8 cellular contexts compared by ENCODE assay signal in the genomic region with DNA sequence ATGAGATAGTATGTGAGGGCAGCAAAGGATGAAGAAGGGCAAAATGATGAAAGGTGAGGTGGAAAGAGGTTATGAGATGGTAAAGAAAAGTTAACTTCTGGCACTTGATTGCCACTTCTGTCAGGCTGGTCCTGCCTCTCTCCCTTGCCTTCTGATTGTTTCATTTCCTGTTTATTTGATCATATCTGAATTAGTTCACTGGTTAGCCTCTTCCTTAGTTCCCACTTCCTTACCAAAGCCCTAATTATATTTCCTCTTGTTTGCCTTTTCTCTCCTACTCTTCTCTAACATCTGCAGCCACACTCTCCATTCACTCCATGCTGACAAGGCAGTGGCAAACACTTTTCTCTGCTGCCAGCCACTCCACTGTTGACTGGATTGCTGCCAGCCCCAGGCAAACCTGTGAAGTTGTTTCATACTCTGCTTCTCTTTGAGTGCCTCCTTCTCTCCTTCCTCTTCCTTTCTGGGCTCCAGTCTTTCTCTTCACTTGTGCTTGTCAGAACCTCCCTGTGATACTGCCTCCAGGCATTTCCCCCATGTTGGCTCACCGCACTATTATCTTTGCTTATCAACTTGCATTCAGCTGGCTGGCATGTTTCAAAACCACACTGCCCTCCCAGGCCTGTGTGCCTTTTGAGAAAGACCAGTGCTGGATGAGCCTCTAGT. TPM values are rescaled to one million over a fixed set of nuclear protein-coding genes. Genes with fewer than 3 reads are reported as not detected.
DNase-seq lines count a peak whose midpoint lies in the region; ATAC-seq and TF ChIP-seq lines count a peak whose summit lies in the region.

No MANE protein-coding gene starts in this region.

- no peaks in the 10 kb centered on the region for H3K27me3 Mint-ChIP-seq in CD8-positive, alpha-beta T cell (ENCODE audit: low read depth)

- POLR2A ChIA-PET in CD8-positive, alpha-beta T cell (lab: Charles Lee), result interaction anchor here (1.7 to 3.4 kb wide), 2 partner anchors 11 to 16 kb away, joined by 11 to 15 read pairs; partner anchors contain the start of gene PIP4P1

- H3K36me3 ChIP-seq in CD8-positive, alpha-beta T cell (ENCODE audit: insufficient read depth, low read length), result peaks cover 40% of the 10 kb centered on the region
- H3K36me3 ChIP-seq in left lung (peaks cover 0 to 71% of the 10 kb centered on the region in 2 donors), aorta (ENCODE audit: control insufficient read depth in 1 of 2, insufficient read depth in 2 of 2, low read length in 1 of 2) (peaks cover 10 to 13% of the 10 kb centered on the region in 2 donors), HAP-1 (replicated peaks) (peaks cover 54% of the 10 kb centered on the region)

- no peaks in the 10 kb centered on the region for H3K9me3 Mint-ChIP-seq in CD8-positive, alpha-beta T cell

- peak overlapping the region; percentile 92 for H3K27ac Mint-ChIP-seq in CD8-positive, alpha-beta T cell

- in situ Hi-C loops in HAP-1 (cut with MboI; ENCODE audit: low sequenced_read_pairs), result no loop called here

- peaks cover 86% of the 10 kb centered on the region for H3K4me1 Mint-ChIP-seq in CD8-positive, alpha-beta T cell (ENCODE audit: low read depth)

- CTCF ChIA-PET in CD8-positive, alpha-beta T cell (lab: Charles Lee), result interaction anchor here (1.7 to 3.7 kb wide), 2 partner anchors 24 to 62 kb away, joined by 4 to 13 read pairs; no protein-coding TSS in a partner anchor

- DNase-seq in CD8-positive, alpha-beta T cell, result peak in 6 of 7 experiments; percentile 16 to 71 (median 38)
- DNase-seq in NCI-H2029 (lab: John Stamatoyannopoulos, UW) (peak; percentile 62), amniotic epithelial cell (ENCODE audit: low read depth) (peak; percentile 98), left lung (peak in 1 of 2 donors; percentile 72), HPDE6-E6E7 (ENCODE audit: extremely low spot score) (no peak), aorta (no peak), HuH-7 (ENCODE audit: low spot score) (no peak), HAP-1 (ENCODE audit: low spot score in 2 of 2) (no peak)

- peak overlapping the region; percentile 65 for H3K4me3 Mint-ChIP-seq in CD8-positive, alpha-beta T cell

- no peak for TF ChIP-seq CTCF in CD8-positive, alpha-beta T cell (IDR thresholded peaks at IDR 0.05)
- TF ChIP-seq CTCF in left lung (IDR thresholded peaks at IDR 0.05), result no peak

- H3K27ac ChIP-seq in CD8-positive, alpha-beta T cell (ENCODE audit: low read depth, low read length), result peak overlapping the region; percentile 41
- H3K27ac ChIP-seq in left lung (peak overlapping the region; percentile 57 to 76), aorta (ENCODE audit: low read depth in 1 of 2, low read length in 2 of 2) (no peak overlapping the region)

- intact Hi-C loops in CD8-positive, alpha-beta T cell (cut with DNase I, micrococcal nuclease), result loop anchor here in 1 of 2 experiments (1.0 kb wide), 3 partner anchors 12 to 22 kb away; partner anchors contain the start of genes APEX1 and PIP4P1
- intact Hi-C loops in left lung (cut with DNase I) (no loop called here), aorta (cut with DNase I) (loop anchor here in 1 of 2 donors (10.0 kb wide), 1 partner anchor 127 kb away; no protein-coding TSS in a partner anchor)

- ATAC-seq in CD8-positive, alpha-beta T cell, result peak; percentile 75
- ATAC-seq in left lung (peak; percentile 88), aorta (ENCODE audit: low FRiP score) (no peak)

- H3K9me3 ChIP-seq in CD8-positive, alpha-beta T cell (ENCODE audit: low read length), result no peaks in the 10 kb centered on the region
- H3K9me3 ChIP-seq in left lung (no peaks in the 10 kb centered on the region), aorta (ENCODE audit: control insufficient read depth, low read length) (no peaks in the 10 kb centered on the region), HAP-1 (no peaks in the 10 kb centered on the region)

- peaks cover 58% of the 10 kb centered on the region for H3K36me3 Mint-ChIP-seq in CD8-positive, alpha-beta T cell

- peak overlapping the region; percentile 1 for H3K4me3 ChIP-seq in CD8-positive, alpha-beta T cell (ENCODE audit: low read depth, low read length)
- H3K4me3 ChIP-seq in left lung (no peak overlapping the region), aorta (ENCODE audit: low read length in 2 of 2) (no peak overlapping the region), HAP-1 (no peak overlapping the region)

- 9 to 13% methylated on average over 1 of the region's 1 CpG for WGBS in aorta, 2 donors

- H3K27me3 ChIP-seq in CD8-positive, alpha-beta T cell (ENCODE audit: insufficient read depth, low read length), result no peaks in the 10 kb centered on the region
- H3K27me3 ChIP-seq in left lung, result no peaks in the 10 kb centered on the region
- H3K27me3 ChIP-seq in aorta (ENCODE audit: control insufficient read depth in 1 of 2, insufficient read depth in 2 of 2, low read length in 1 of 2), result no peaks in the 10 kb centered on the region
- H3K27me3 ChIP-seq in HAP-1 (ENCODE audit: low read depth), result no peaks in the 10 kb centered on the region

- H3K4me1 ChIP-seq in CD8-positive, alpha-beta T cell (ENCODE audit: insufficient read depth, low read length), result peaks cover 66% of the 10 kb centered on the region
- H3K4me1 ChIP-seq in left lung (peaks cover 15 to 27% of the 10 kb centered on the region in 2 donors), aorta (ENCODE audit: control insufficient read depth in 1 of 2, insufficient read depth in 2 of 2, low read length in 2 of 2) (no peaks in the 10 kb centered on the region), HAP-1 (no peaks in the 10 kb centered on the region)

RNA-seq across cellular contexts. Expression of gene PNP, which starts 8.1 kb away (rescaled TPM):
- total RNA-seq in CD8-positive, alpha-beta T cell, result 10 to 100 TPM; 59.6 to 62.1 TPM
- total RNA-seq in left lung, result 10 to 100 TPM; 37.6 to 84.8 TPM
- 10 to 100 TPM; 46.2 to 54.1 TPM for total RNA-seq in aorta
- 10 to 100 TPM; 21.9 to 56.5 TPM for polyA plus RNA-seq in aorta

RNA-seq across cellular contexts. Expression of gene PIP4P1, which starts 16.1 kb away (rescaled TPM):
- 100 to 1,000 TPM in 1 of 2 experiments, 10 to 100 TPM in 1; 87.7 to 105 TPM for total RNA-seq in CD8-positive, alpha-beta T cell
- total RNA-seq in left lung (10 to 100 TPM; 24.9 to 40.3 TPM), aorta (10 to 100 TPM; 25.9 to 27.6 TPM)
- 10 to 100 TPM; 15.8 to 42.7 TPM for polyA plus RNA-seq in aorta

RNA-seq across cellular contexts. Expression of gene APEX1, which starts 22.3 kb away (rescaled TPM):
- total RNA-seq in CD8-positive, alpha-beta T cell, result 100 to 1,000 TPM; 120 to 123 TPM
- total RNA-seq in left lung (100 to 1,000 TPM; 115 to 138 TPM), aorta (10 to 100 TPM; 51.1 to 66.0 TPM)
- 100 to 1,000 TPM in 1 of 2 donors, 10 to 100 TPM in 1; 84.8 to 122 TPM for polyA plus RNA-seq in aorta

RNA-seq across cellular contexts. Expression of gene OSGEP, which starts 22.7 kb away (rescaled TPM):
- total RNA-seq in CD8-positive, alpha-beta T cell, result 10 to 100 TPM; 40.7 to 47.4 TPM
- total RNA-seq in left lung, result 10 to 100 TPM; 29.0 to 37.9 TPM
- 10 to 100 TPM; 27.5 to 40.0 TPM for total RNA-seq in aorta
- polyA plus RNA-seq in aorta, result 10 to 100 TPM; 14.9 to 82.1 TPM

RNA-seq across cellular contexts. Expression of gene RNASE10, which starts 28.0 kb away (rescaled TPM):
- total RNA-seq in CD8-positive, alpha-beta T cell, result under 1 TPM in 1 of 2 experiments, not detected in 1; 0.27 TPM
- total RNA-seq in left lung (under 1 TPM; 0.35 to 0.71 TPM), aorta (under 1 TPM; 0.78 to 0.96 TPM)
- polyA plus RNA-seq in aorta, result not detected

Comparison
In these comparisons a context has a peak if more than half of its experiments do, and no peak if none do; other contexts are left out.
1. DNase-seq: peak in CD8-positive, alpha-beta T cell (6 of 7), NCI-H2029 (single experiment) and amniotic epithelial cell (single experiment); none in HPDE6-E6E7 (single experiment), aorta (0 of 2), HuH-7 (single experiment) and HAP-1 (0 of 2).
2. H3K27ac ChIP-seq: peak in CD8-positive, alpha-beta T cell (single experiment) and left lung (2 of 2); none in aorta (0 of 2).